9 cellular contexts compared by ENCODE assay signal in genomic region chr2:98507940-98508689, GRCh38.
DNase-seq lines count a peak whose midpoint lies in the region; ATAC-seq and TF ChIP-seq lines count a peak whose summit lies in the region.
"Had no signal": no experiment of that assay in that cellular context is flagged by ENCODE, and none has a peak within 500 bp of the region (broad histone marks: within the 10 kb centered on the region; RNA-seq: fewer than 3 reads in every experiment).

No MANE protein-coding gene starts in this region.

- peaks cover 44 to 66% (median 57%) of the 10 kb centered on the region in 4 donors for H3K4me1 ChIP-seq in upper lobe of left lung
- H3K4me1 ChIP-seq: BLaER1 had no signal

- no peak for TF ChIP-seq CTCF in brain (conservative IDR thresholded peaks at IDR 0.05)
- no peak for TF ChIP-seq CTCF in upper lobe of left lung (IDR thresholded peaks at IDR 0.05)

- CTCF ChIA-PET in activated naive CD4-positive, alpha-beta T cell treated with anti-CD3 and anti-CD28 coated beads for 36 hours (lab: Charles Lee) = interaction anchor here (0.8 to 2.0 kb wide), 4 partner anchors 9 to 61 kb away, joined by 5 to 8 read pairs (median 6); no protein-coding TSS in a partner anchor

- H3K27me3 Mint-ChIP-seq in activated naive CD4-positive, alpha-beta T cell treated with anti-CD3 and anti-CD28 coated beads for 36 hours (ENCODE audit: low read depth) = no peaks in the 10 kb centered on the region
- H3K27me3 Mint-ChIP-seq in brain (no peaks in the 10 kb centered on the region), memory B cell (no peaks in the 10 kb centered on the region)

- no peak for DNase-seq in activated naive CD4-positive, alpha-beta T cell treated with anti-CD3 and anti-CD28 coated beads for 36 hours
- DNase-seq in activated naive CD4-positive, alpha-beta T cell (lab: John Stamatoyannopoulos, UW) = no peak
- DNase-seq in memory B cell (ENCODE audit: low spot score in 2 of 2) = no peak
- peak in 1 of 2 donors; percentile 62 for DNase-seq in upper lobe of left lung
- DNase-seq in COLO829 (ENCODE audit: low spot score) = no peak

- H3K9me3 ChIP-seq in upper lobe of left lung = no peaks in the 10 kb centered on the region
- H3K9me3 ChIP-seq: BLaER1 had no signal

- H3K36me3 Mint-ChIP-seq in activated naive CD4-positive, alpha-beta T cell treated with anti-CD3 and anti-CD28 coated beads for 36 hours (ENCODE audit: low read depth) = peaks cover 5% of the 10 kb centered on the region
- H3K36me3 Mint-ChIP-seq in brain (peaks cover 30% of the 10 kb centered on the region), memory B cell (peaks cover 3% of the 10 kb centered on the region)

- ATAC-seq in memory B cell (ENCODE audit: low read depth) = peak; percentile 22
- ATAC-seq in upper lobe of left lung (ENCODE audit: low FRiP score in 2 of 2) = peak; percentile 38 to 78
- no peak for ATAC-seq in GM19324 (IDR thresholded peaks at IDR 0.05; ENCODE audit: low FRiP score, unreplicated experiment)
- no peak for ATAC-seq in GM18520 (IDR thresholded peaks at IDR 0.05; ENCODE audit: unreplicated experiment)

- no peaks in the 10 kb centered on the region for H3K36me3 ChIP-seq in upper lobe of left lung

- no peak overlapping the region for H3K4me3 ChIP-seq in upper lobe of left lung
- H3K4me3 ChIP-seq: BLaER1 had no signal

- intact Hi-C loops in activated naive CD4-positive, alpha-beta T cell treated with anti-CD3 and anti-CD28 coated beads for 36 hours (cut with micrococcal nuclease) = no loop called here

- WGBS in upper lobe of left lung, 2 donors = 64 to 66% methylated on average over 10 to 12 of the region's 12 CpGs

- no peaks in the 10 kb centered on the region for H3K27me3 ChIP-seq in upper lobe of left lung
- H3K27me3 ChIP-seq: BLaER1 had no signal

- H3K27ac Mint-ChIP-seq in activated naive CD4-positive, alpha-beta T cell treated with anti-CD3 and anti-CD28 coated beads for 36 hours = peak overlapping the region; percentile 76
- H3K27ac Mint-ChIP-seq in brain (peak overlapping the region; percentile 58 to 92 (median 81)), memory B cell (no peak overlapping the region)

- no peak overlapping the region for H3K4me3 Mint-ChIP-seq in activated naive CD4-positive, alpha-beta T cell treated with anti-CD3 and anti-CD28 coated beads for 36 hours
- H3K4me3 Mint-ChIP-seq in brain (no peak overlapping the region), memory B cell (no peak overlapping the region)

- no peaks in the 10 kb centered on the region for H3K9me3 Mint-ChIP-seq in activated naive CD4-positive, alpha-beta T cell treated with anti-CD3 and anti-CD28 coated beads for 36 hours
- H3K9me3 Mint-ChIP-seq in brain (no peaks in the 10 kb centered on the region), memory B cell (no peaks in the 10 kb centered on the region)

- H3K27ac ChIP-seq in upper lobe of left lung = peak overlapping the region; percentile 73 to 86 (median 80)
- H3K27ac ChIP-seq: BLaER1 had no signal

- TF ChIP-seq POLR2A in upper lobe of left lung (IDR thresholded peaks at IDR 0.05) = no peak

- no peak for TF ChIP-seq EP300 in upper lobe of left lung (IDR thresholded peaks at IDR 0.05)

- peaks cover 91% of the 10 kb centered on the region for H3K4me1 Mint-ChIP-seq in activated naive CD4-positive, alpha-beta T cell treated with anti-CD3 and anti-CD28 coated beads for 36 hours (ENCODE audit: low read depth)
- H3K4me1 Mint-ChIP-seq in brain (peaks cover 57% of the 10 kb centered on the region), memory B cell (peaks cover 33% of the 10 kb centered on the region)

Comparison
In these comparisons a context has a peak if more than half of its experiments do, and no peak if none do; other contexts are left out.
1. ATAC-seq: peak in memory B cell (single experiment) and upper lobe of left lung (2 of 2); none in GM19324 (single experiment) and GM18520 (single experiment).